In the genomic region with DNA sequence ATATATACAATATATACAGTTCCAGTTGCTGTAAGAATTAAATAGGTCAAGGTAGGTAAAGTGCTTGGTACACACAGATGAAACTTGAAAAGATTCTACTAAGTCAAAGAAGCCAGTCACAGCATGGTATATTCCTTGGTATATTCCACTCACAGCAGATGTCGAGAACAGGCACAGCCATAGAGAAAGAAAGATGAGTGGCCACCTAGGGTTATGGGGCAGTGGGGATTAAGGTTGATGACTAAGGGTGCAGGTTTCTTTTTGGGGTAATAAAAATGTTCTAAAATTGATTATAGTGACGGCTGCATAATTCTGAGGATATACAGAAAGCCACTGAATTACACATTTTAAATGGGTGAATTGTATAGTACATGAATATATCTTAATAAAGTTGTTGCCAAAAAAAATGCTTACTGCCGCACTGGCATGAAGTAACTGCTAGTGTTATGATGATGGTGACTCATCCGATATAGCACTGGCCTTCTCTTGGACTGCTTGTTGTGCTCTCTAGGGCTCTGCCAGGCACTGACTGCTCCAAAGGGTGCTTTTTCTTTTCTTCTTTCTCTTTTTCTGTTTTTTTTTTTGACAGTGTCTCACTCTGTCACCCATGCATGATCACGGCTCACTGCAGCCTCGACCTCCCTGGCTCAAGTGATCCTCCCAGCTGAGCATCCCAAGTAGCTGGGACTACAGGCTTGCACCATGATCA, we compare ENCODE assay signal across 14 cellular contexts. TPM values are rescaled to one million over a fixed set of nuclear protein-coding genes. Genes with fewer than 3 reads are reported as not detected.
DNase-seq lines count a peak whose midpoint lies in the region; ATAC-seq and TF ChIP-seq lines count a peak whose summit lies in the region.
"Had no signal": no experiment of that assay in that cellular context is flagged by ENCODE, and none has a peak within 500 bp of the region (broad histone marks: within the 10 kb centered on the region; RNA-seq: fewer than 3 reads in every experiment).

No MANE protein-coding gene starts in this region.

- TF ChIP-seq CTCF in AG10803 (conservative IDR thresholded peaks at IDR 0.05; ENCODE audit: low read length) (no peak), epithelial cell of esophagus (IDR thresholded peaks at IDR 0.05; ENCODE audit: insufficient read depth, low read depth, low read length, missing control alignments) (no peak), osteoblast (IDR thresholded peaks at IDR 0.05; ENCODE audit: extremely low read depth, low read depth, low read length) (no peak), GM20000 (IDR thresholded peaks at IDR 0.05; ENCODE audit: extremely low read depth, missing control alignments) (no peak), endothelial cell (IDR thresholded peaks at IDR 0.05; ENCODE audit: unreplicated experiment) (no peak)

- no peaks in the 10 kb centered on the region for H3K4me1 Mint-ChIP-seq in endothelial cell (ENCODE audit: unreplicated experiment)
- H3K4me1 Mint-ChIP-seq: activated naive CD4-positive, alpha-beta T cell treated with anti-CD3 and anti-CD28 coated beads, Interleukin-2, amount 50 U/mL, for 24 hours; endodermal cell had no signal

- H3K4me1 ChIP-seq in osteoblast (ENCODE audit: insufficient read depth, low read length), result peaks cover 18% of the 10 kb centered on the region
- H3K4me1 ChIP-seq: pancreas had no signal

- H3K9me3 Mint-ChIP-seq in endothelial cell (ENCODE audit: unreplicated experiment), result no peaks in the 10 kb centered on the region
- H3K9me3 Mint-ChIP-seq: activated naive CD4-positive, alpha-beta T cell treated with anti-CD3 and anti-CD28 coated beads, Interleukin-2, amount 50 U/mL, for 24 hours; endodermal cell had no signal

- TF ChIP-seq POLR2A in GM18505 (IDR thresholded peaks at IDR 0.05; ENCODE audit: borderline replicate concordance, extremely low read depth, insufficient read depth, insufficient read length), result no peak

- no peaks in the 10 kb centered on the region for H3K9me3 ChIP-seq in osteoblast (ENCODE audit: low read depth, low read length)
- H3K9me3 ChIP-seq: pancreas had no signal

- H3K27ac Mint-ChIP-seq in endothelial cell (ENCODE audit: unreplicated experiment), result no peak overlapping the region
- H3K27ac Mint-ChIP-seq: activated naive CD4-positive, alpha-beta T cell treated with anti-CD3 and anti-CD28 coated beads, Interleukin-2, amount 50 U/mL, for 24 hours; endodermal cell had no signal

- peak overlapping the region; percentile 41 for H3K4me2 ChIP-seq in osteoblast (ENCODE audit: insufficient read depth, low read length)

- H2AFZ ChIP-seq in osteoblast (ENCODE audit: low read length), result no peak overlapping the region

- peak overlapping the region; percentile 65 for H3K27ac ChIP-seq in osteoblast (ENCODE audit: low read depth, low read length)
- H3K27ac ChIP-seq: pancreas had no signal

- H3K79me2 ChIP-seq in osteoblast (ENCODE audit: insufficient read depth, low read length), result peaks cover 38% of the 10 kb centered on the region

- H3K27me3 ChIP-seq in osteoblast (ENCODE audit: insufficient read depth, low read length), result no peaks in the 10 kb centered on the region
- H3K27me3 ChIP-seq: pancreas had no signal

- peaks cover 1% of the 10 kb centered on the region for H3K27me3 Mint-ChIP-seq in endothelial cell (ENCODE audit: unreplicated experiment)
- H3K27me3 Mint-ChIP-seq: activated naive CD4-positive, alpha-beta T cell treated with anti-CD3 and anti-CD28 coated beads, Interleukin-2, amount 50 U/mL, for 24 hours had no signal

- peaks cover 78% of the 10 kb centered on the region for H3K36me3 ChIP-seq in osteoblast (ENCODE audit: insufficient read depth, low read length)
- H3K36me3 ChIP-seq: pancreas had no signal

- H3K4me3 Mint-ChIP-seq in endothelial cell (ENCODE audit: unreplicated experiment), result no peak overlapping the region
- H3K4me3 Mint-ChIP-seq: activated naive CD4-positive, alpha-beta T cell treated with anti-CD3 and anti-CD28 coated beads, Interleukin-2, amount 50 U/mL, for 24 hours; endodermal cell had no signal

- no peaks in the 10 kb centered on the region for H4K20me1 ChIP-seq in osteoblast (ENCODE audit: insufficient read depth, low read length)

- H3K36me3 Mint-ChIP-seq in endothelial cell (ENCODE audit: low read depth, unreplicated experiment), result peaks cover 3% of the 10 kb centered on the region

- ATAC-seq in GM18505 (IDR thresholded peaks at IDR 0.05; ENCODE audit: unreplicated experiment), result no peak
- ATAC-seq: Right ventricle myocardium inferior had no signal

- DNase-seq in AG10803 (ENCODE audit: low read depth), result peak; percentile 82
- peak; percentile 84 for DNase-seq in NCI-H226
- peak; percentile 79 for DNase-seq in epithelial cell of esophagus (ENCODE audit: low read depth)
- peak; percentile 88 for DNase-seq in osteoblast (ENCODE audit: insufficient read length, low spot score, missing footprints)
- no peak for DNase-seq in GM20000 (ENCODE audit: low spot score)
- DNase-seq in endothelial cell (ENCODE audit: low spot score), result no peak
- no peak for DNase-seq in GF-D8 (lab: John Stamatoyannopoulos, UW)
- DNase-seq: activated CD4-positive, alpha-beta T cell treated with anti-CD3 and anti-CD28 coated beads for 4 hours; Calu3; endodermal cell; pancreas had no signal

- H3K4me3 ChIP-seq in AG10803 (ENCODE audit: low read length) (no peak overlapping the region), epithelial cell of esophagus (ENCODE audit: low read length) (no peak overlapping the region), osteoblast (ENCODE audit: insufficient read depth, low read length) (no peak overlapping the region)
- H3K4me3 ChIP-seq: pancreas had no signal

RNA-seq across cellular contexts. Expression of a gene that starts 23.5 kb away (rescaled TPM):
- total RNA-seq in osteoblast (114 and 128 TPM in 2 replicates), endothelial cell (ENCODE audit: unreplicated experiment) (2.3 TPM)

RNA-seq across cellular contexts. Expression of a gene that starts 39.5 kb away (rescaled TPM):
- total RNA-seq in osteoblast, result 0.29 and 0.72 TPM in 2 replicates
- total RNA-seq in endothelial cell (ENCODE audit: unreplicated experiment), result 5.5 TPM

Comparison
In these comparisons a context has a peak if more than half of its experiments do, and no peak if none do; other contexts are left out.
1. DNase-seq: peak in AG10803 (single experiment), NCI-H226 (single experiment), epithelial cell of esophagus (single experiment) and osteoblast (single experiment); none in GM20000 (single experiment), endothelial cell (single experiment) and GF-D8 (single experiment).
2. RNA of a gene that starts 23.5 kb away (total RNA-seq): 114 to 128 TPM in osteoblast; 2.3 TPM in endothelial cell (single experiment); every median in the first group is over 10 times any median in the second.